ENCODE assay signal across 27 cellular contexts in the genomic region with DNA sequence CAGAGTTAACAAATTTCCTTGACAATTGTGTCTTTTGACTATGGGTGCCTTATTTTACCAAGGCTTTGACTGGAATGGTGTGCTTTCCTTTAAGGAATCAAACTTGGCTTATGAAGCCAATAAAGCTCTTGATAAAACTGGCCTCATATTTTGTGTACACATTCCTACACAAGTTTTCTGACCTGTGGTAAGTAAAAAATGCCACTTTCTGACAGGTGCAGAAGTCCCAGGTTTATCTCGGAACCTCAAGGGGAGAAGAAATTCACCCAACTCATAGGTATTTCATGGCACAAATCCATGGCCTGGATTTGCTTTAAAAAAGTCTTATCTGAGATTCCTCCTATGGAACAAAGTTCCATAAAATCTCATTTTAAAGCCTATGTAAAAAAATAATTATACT.
"Had no signal": no experiment of that assay in that cellular context is flagged by ENCODE, and none has a peak within 500 bp of the region (broad histone marks: within the 10 kb centered on the region; RNA-seq: fewer than 3 reads in every experiment).

No MANE protein-coding gene starts in this region.

- ATAC-seq: stimulated activated effector memory CD8-positive, alpha-beta T cell treated with anti-CD3 and anti-CD28 coated beads, Interleukin-12 subunit alpha, Interleukin-12 subunit beta, amount 100 ng/mL, for 72 hours; stimulated activated memory B cell treated with anti-CD40 and anti-IgM and Interleukin-4, amounts not matched to agents 10 μg/mL and 1 μg/mL and 100 μg/mL, for 72 hours; stimulated activated naive B cell treated with anti-CD40 and anti-IgM and Interleukin-4, amounts not matched to agents 10 μg/mL and 1 μg/mL and 100 μg/mL, for 72 hours; stimulated activated naive CD8-positive, alpha-beta T cell treated with anti-CD3 and anti-CD28 coated beads, Interleukin-15, amount 100 ng/mL, for 72 hours; stimulated activated naive CD8-positive, alpha-beta T cell treated with anti-CD3 and anti-CD28 coated beads, Interleukin-15, Interleukin-2, amounts not matched to agents 100 U/mL and 50 U/mL, for 24 hours; upper lobe of right lung had no signal

- H3K27me3 ChIP-seq: stomach, suprapubic skin, testis, thyroid gland, tibial artery, tibial nerve, transverse colon, upper lobe of left lung, upper lobe of right lung, uterus, vagina had no signal

- H3K27ac ChIP-seq: stomach, suprapubic skin, testis, thoracic aorta, thyroid gland, tibial artery, tibial nerve, transverse colon, upper lobe of left lung, upper lobe of right lung, uterus, vagina had no signal

- FAIRE-seq: urothelium cell line had no signal

- H3K36me3 ChIP-seq: stomach, suprapubic skin, thoracic aorta, thyroid gland, tibial artery, tibial nerve, transverse colon, upper lobe of left lung, upper lobe of right lung, uterus, vagina had no signal

- DNase-seq: stimulated activated CD4-positive, alpha-beta T cell treated with anti-CD3 and anti-CD28 coated beads, Interleukin-2, amount 100 ng/mL, for 48 hours; stimulated activated CD4-positive, alpha-beta T cell treated with anti-CD3 and anti-CD28 coated beads, Interleukin-4, amount 100 ng/mL, for 1 hour; stimulated activated CD4-positive, alpha-beta T cell treated with anti-CD3 and anti-CD28 coated beads, Interleukin-4, amount 100 ng/mL, for 24 hours; stimulated activated CD4-positive, alpha-beta T cell treated with anti-CD3 and anti-CD28 coated beads, Interleukin-4, amount 100 ng/mL, for 4 hours; stimulated activated CD8-positive, alpha-beta memory T cell treated with anti-CD3 and anti-CD28 coated beads, Interleukin-4, amount 100 ng/mL, for 48 hours; stimulated activated naive B cell treated with anti-CD40 and anti-IgM and Interleukin-4, amounts not matched to agents 10 μg/mL and 1 μg/mL and 100 μg/mL, for 72 hours; stimulated activated naive CD4-positive, alpha-beta T cell; stimulated activated naive CD4-positive, alpha-beta T cell treated with Interleukin-2 at 50 U/mL for 16 hours; stimulated activated naive CD8-positive, alpha-beta T cell treated with anti-CD3 and anti-CD28 coated beads, Interleukin-15, amount 100 ng/mL, for 72 hours; stimulated activated naive CD8-positive, alpha-beta T cell treated with anti-CD3 and anti-CD28 coated beads, Interleukin-15, Interleukin-2, amounts not matched to agents 100 U/mL and 50 U/mL, for 24 hours; stomach; substantia nigra; testis; thyroid gland; tibial artery; transverse colon; trophoblast cell; upper lobe of left lung; upper lobe of right lung; uterus had no signal

- H3K4me3 ChIP-seq: stomach, suprapubic skin, testis, thoracic aorta, thyroid gland, tibial artery, tibial nerve, transverse colon, upper lobe of left lung, upper lobe of right lung, uterus, vagina had no signal

- H3K4me1 ChIP-seq: stomach, suprapubic skin, testis, thyroid gland, tibial artery, tibial nerve, transverse colon, upper lobe of left lung, upper lobe of right lung, uterus, vagina had no signal

- H3K9me3 ChIP-seq: suprapubic skin, testis, thoracic aorta, thyroid gland, tibial artery, transverse colon, upper lobe of right lung, uterus, vagina had no signal
